Comparison of ENCODE assay signal across 1 cellular context in the genomic region with DNA sequence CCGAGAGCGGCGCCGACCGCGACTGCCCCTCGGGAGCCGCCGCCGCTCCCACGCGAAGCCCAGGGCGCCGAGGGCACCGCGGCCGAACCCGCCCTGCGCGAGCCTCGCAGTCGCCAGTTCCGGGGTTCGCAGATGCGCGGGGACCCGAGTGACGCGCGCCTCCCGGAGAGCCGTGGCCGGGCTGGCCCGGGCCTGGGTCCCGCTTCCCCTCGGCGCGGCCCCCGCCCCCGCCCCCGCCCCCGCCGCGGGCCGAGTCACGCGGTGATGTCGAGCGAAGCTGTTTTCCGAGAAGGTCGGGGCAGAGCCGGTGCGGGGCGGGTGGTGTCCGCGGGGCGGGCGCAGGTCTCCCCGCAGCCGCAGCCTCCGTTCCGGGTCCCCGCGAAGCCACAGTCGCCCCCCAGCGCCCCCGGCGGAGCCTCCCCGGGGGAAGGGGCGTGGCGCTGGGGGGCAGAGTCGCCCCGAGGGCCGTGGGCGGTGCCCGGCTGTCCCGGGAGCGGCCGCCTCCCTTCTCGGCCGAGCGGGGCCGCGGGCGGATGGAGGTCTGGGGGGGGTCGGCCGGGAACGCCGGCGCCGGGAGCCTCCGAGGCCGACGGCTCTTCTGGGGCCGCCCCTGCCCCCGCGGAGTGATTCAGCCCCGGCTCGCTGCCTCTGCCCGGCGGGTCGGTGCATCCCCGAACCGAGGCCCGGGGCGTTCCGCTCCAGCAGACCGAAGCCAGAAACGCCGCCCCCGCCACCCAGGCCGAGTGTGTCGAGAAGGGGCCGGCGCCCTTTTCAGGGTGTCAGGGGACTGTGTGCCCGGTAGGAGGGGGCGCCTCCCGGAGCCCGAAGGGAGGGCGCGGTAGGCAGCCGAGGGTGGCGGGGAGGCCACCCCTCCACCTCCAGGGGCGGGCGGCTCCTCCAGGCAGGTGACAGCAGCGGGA.
TF ChIP-seq lines count a peak whose summit lies in the region.

No MANE protein-coding gene starts in this region.

TF ChIP-seq in IMR-90, 13 proteins besides CTCF, POLR2A, EP300 and RAD21:
- TF ChIP-seq CHD1 (IDR thresholded peaks at IDR 0.05; ENCODE audit: low read depth, low read length) (no peak), SMC3 (IDR thresholded peaks at IDR 0.05; ENCODE audit: low read depth, low read length) (0 out of 2 replicates have a peak, but pooled peaks have one; percentile 4), MAZ (IDR thresholded peaks at IDR 0.05; ENCODE audit: borderline replicate concordance, low read depth, low read length) (peak; percentile 43)
- TF ChIP-seq, protein P1, sequence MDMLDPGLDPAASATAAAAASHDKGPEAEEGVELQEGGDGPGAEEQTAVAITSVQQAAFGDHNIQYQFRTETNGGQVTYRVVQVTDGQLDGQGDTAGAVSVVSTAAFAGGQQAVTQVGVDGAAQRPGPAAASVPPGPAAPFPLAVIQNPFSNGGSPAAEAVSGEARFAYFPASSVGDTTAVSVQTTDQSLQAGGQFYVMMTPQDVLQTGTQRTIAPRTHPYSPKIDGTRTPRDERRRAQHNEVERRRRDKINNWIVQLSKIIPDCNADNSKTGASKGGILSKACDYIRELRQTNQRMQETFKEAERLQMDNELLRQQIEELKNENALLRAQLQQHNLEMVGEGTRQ (IDR thresholded peaks at IDR 0.05; ENCODE audit: low read depth, low read length) = no peak
